In genomic region chr6:35453236-35453635, GRCh38 we compare ENCODE assay signal across 10 cellular contexts. TPM values are rescaled to one million over a fixed set of nuclear protein-coding genes. Genes with fewer than 3 reads are reported as not detected.
A peak's percentile ranks its signal among the peaks of the same experiment; 100 is the strongest.
DNase-seq lines count a peak whose midpoint lies in the region; ATAC-seq and TF ChIP-seq lines count a peak whose summit lies in the region.
"Had no signal": no experiment of that assay in that cellular context is flagged by ENCODE, and none has a peak within 500 bp of the region (broad histone marks: within the 10 kb centered on the region; RNA-seq: fewer than 3 reads in every experiment).

No MANE protein-coding gene starts in this region.

- no peak for TF ChIP-seq POLR2A in esophagus squamous epithelium (IDR thresholded peaks at IDR 0.05)

- 10 to 21% methylated on average over 2 to 3 of the region's 3 CpGs for WGBS in esophagus squamous epithelium, 2 donors

- no peak for TF ChIP-seq CTCF in RWPE2 (IDR thresholded peaks at IDR 0.05; ENCODE audit: poor library complexity, severe bottlenecking)
- TF ChIP-seq CTCF in esophagus squamous epithelium (IDR thresholded peaks at IDR 0.05), result no peak

- H3K9ac ChIP-seq in skeletal muscle satellite cell (ENCODE audit: low read depth, low read length), result peak overlapping the region; percentile 83

- H3K4me3 ChIP-seq in RWPE2 (ENCODE audit: severe bottlenecking) (peak overlapping the region; percentile 54), esophagus squamous epithelium (peak overlapping the region in 3 of 4 donors; percentile 62 to 85 (median 79)), skeletal muscle satellite cell (ENCODE audit: low read length) (peak overlapping the region; percentile 92)

- ATAC-seq in RWPE2 (ENCODE audit: low read depth) (no peak), GM18517 (IDR thresholded peaks at IDR 0.05; ENCODE audit: unreplicated experiment) (no peak), HG02759 (IDR thresholded peaks at IDR 0.05; ENCODE audit: unreplicated experiment) (no peak)

- intact Hi-C loops in esophagus squamous epithelium (cut with DNase I), result loop anchor here (5.0 kb wide), 1 partner anchor 111 kb away; the partner anchor contains the start of gene PPARD

- H3K9me3 ChIP-seq in RWPE2 (ENCODE audit: severe bottlenecking) (no peaks in the 10 kb centered on the region), esophagus squamous epithelium (no peaks in the 10 kb centered on the region), skeletal muscle satellite cell (replicated peaks; ENCODE audit: low read length) (no peaks in the 10 kb centered on the region)

- H3K4me2 ChIP-seq in skeletal muscle satellite cell (ENCODE audit: low read length), result peak overlapping the region; percentile 97

- no peaks in the 10 kb centered on the region for H3K27me3 ChIP-seq in RWPE2 (ENCODE audit: insufficient read depth, poor library complexity, severe bottlenecking)
- H3K27me3 ChIP-seq in esophagus squamous epithelium, result no peaks in the 10 kb centered on the region
- no peaks in the 10 kb centered on the region for H3K27me3 ChIP-seq in skeletal muscle satellite cell (ENCODE audit: control insufficient read depth, insufficient read depth, low read length)

- DNase-seq in NCI-H1105 treated with DMSO at 0.1 percent for 48 hours (lab: John Stamatoyannopoulos, UW) (peak; percentile 7), NCI-H1105 (lab: John Stamatoyannopoulos, UW) (no peak), RWPE2 (ENCODE audit: low spot score) (no peak), esophagus squamous epithelium (lab: John Stamatoyannopoulos, UW) (no peak), SHP77 treated with DMSO at 0.1 percent for 48 hours (lab: John Stamatoyannopoulos, UW) (no peak)
- DNase-seq: ACHN, NCI-H226 had no signal

- H3K4me1 ChIP-seq in RWPE2 (ENCODE audit: insufficient read depth, poor library complexity, severe bottlenecking), result peaks cover 13% of the 10 kb centered on the region
- peaks cover 24 to 58% (median 26%) of the 10 kb centered on the region in 3 donors for H3K4me1 ChIP-seq in esophagus squamous epithelium
- H3K4me1 ChIP-seq in skeletal muscle satellite cell (ENCODE audit: control insufficient read depth, insufficient read depth, low read length), result peaks cover 30% of the 10 kb centered on the region

- H3K36me3 ChIP-seq in RWPE2 (ENCODE audit: low read depth), result peaks cover 40% of the 10 kb centered on the region
- H3K36me3 ChIP-seq in esophagus squamous epithelium, result peaks cover 0 to 29% (median 0%) of the 10 kb centered on the region in 3 donors
- H3K36me3 ChIP-seq in skeletal muscle satellite cell (ENCODE audit: insufficient read depth, low read length), result peaks cover 15% of the 10 kb centered on the region

- H3K27ac ChIP-seq in RWPE2 (ENCODE audit: poor library complexity, severe bottlenecking) (peak overlapping the region; percentile 47), esophagus squamous epithelium (peak overlapping the region in 3 of 4 donors; percentile 75 to 88 (median 84))

RNA-seq across cellular contexts. Expression of gene FANCE, which starts 1.1 kb away (rescaled TPM):
- 10 to 100 TPM in 1 of 4 donors, 1 to 10 TPM in 3; 6.9 to 15.5 (median 8.0) TPM for total RNA-seq in esophagus squamous epithelium
- total RNA-seq in skeletal muscle satellite cell (2012; rRNA removed), result 6.3 TPM in 2 replicates

RNA-seq across cellular contexts. Expression of gene RPL10A, which starts 15.0 kb away (rescaled TPM):
- total RNA-seq in esophagus squamous epithelium, result 1,000 to 10,000 TPM; 1,152 to 2,101 (median 1,461) TPM
- 1,553 and 2,067 TPM in 2 replicates for total RNA-seq in skeletal muscle satellite cell (2012; rRNA removed)

RNA-seq across cellular contexts. Expression of gene TEAD3, which starts 43.6 kb away (rescaled TPM):
- 10 to 100 TPM; 13.7 to 33.5 (median 29.3) TPM for total RNA-seq in esophagus squamous epithelium
- total RNA-seq in skeletal muscle satellite cell (2012; rRNA removed), result 6.8 and 8.1 TPM in 2 replicates

RNA-seq across cellular contexts. Expression of gene TULP1, which starts 59.5 kb away (rescaled TPM):
- not detected for total RNA-seq in esophagus squamous epithelium
- not detected in 2 replicates for total RNA-seq in skeletal muscle satellite cell (2012; rRNA removed)
